Comparison of ENCODE assay signal across 16 cellular contexts in the genomic region with DNA sequence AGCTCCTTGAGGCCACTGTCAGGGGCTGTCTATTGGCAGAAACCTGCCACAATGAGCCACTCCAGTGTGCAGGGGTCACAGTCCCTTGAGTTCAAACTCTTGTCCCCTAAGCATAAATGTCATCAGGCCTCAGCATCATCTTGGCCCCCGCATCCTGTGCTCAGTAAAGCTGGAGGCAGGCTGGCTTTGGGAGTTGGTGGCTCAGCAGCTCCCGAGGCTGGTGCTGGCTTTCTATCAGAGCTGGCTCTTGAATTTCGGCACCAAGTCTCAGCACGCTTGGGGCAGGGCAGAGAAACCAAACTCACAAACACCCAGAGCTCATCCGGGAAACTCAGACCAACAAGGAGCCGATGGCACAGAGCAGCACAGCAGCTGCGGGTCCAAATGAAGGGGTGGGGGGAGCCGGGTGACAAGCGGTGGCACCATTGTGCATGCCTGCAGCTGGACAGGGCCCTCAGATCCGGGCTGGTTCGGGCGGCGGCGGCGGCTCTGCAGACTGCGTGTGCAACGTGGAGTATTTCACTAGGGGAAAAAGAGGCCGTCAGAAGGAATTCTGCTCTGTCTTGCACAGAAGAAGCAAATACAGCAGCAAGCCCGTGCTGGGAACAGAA.
"Had no signal": no experiment of that assay in that cellular context is flagged by ENCODE, and none has a peak within 500 bp of the region (broad histone marks: within the 10 kb centered on the region; RNA-seq: fewer than 3 reads in every experiment).

No MANE protein-coding gene starts in this region.

- H3K9me3 Mint-ChIP-seq: activated CD4-positive, alpha-beta memory T cell treated with anti-CD3 and anti-CD28 coated beads, Interleukin-2, amount 10 ng/mL, durations not matched to agents 7 days and 5 days; activated naive CD4-positive, alpha-beta T cell treated with anti-CD3 and anti-CD28 coated beads for 36 hours; activated T-cell treated with anti-CD3 and anti-CD28 coated beads, Interleukin-2, amount 50 U/mL, for 24 hours; natural killer cell had no signal

- H3K27ac Mint-ChIP-seq: activated CD4-positive, alpha-beta memory T cell treated with anti-CD3 and anti-CD28 coated beads, Interleukin-2, amount 10 ng/mL, durations not matched to agents 7 days and 5 days; activated naive CD4-positive, alpha-beta T cell treated with anti-CD3 and anti-CD28 coated beads for 36 hours; natural killer cell; progenitor cell of endocrine pancreas had no signal

- H3K9ac ChIP-seq: SK-N-SH had no signal

- H3K36me3 Mint-ChIP-seq: natural killer cell had no signal

- ATAC-seq: natural killer cell; stimulated activated naive CD8-positive, alpha-beta T cell treated with anti-CD3 and anti-CD28 coated beads, Interleukin-15, Interleukin-2, amounts not matched to agents 100 U/mL and 50 U/mL, for 24 hours had no signal

- DNase-seq: activated CD4-positive, alpha-beta memory T cell treated with anti-CD3 and anti-CD28 coated beads, Interleukin-2, amount 10 ng/mL, durations not matched to agents 7 days and 5 days; activated CD4-positive, CD25-positive, alpha-beta regulatory T cell; activated naive CD4-positive, alpha-beta T cell treated with anti-CD3 and anti-CD28 coated beads for 36 hours; activated T-cell treated with anti-CD3 and anti-CD28 coated beads, Interleukin-2, amount 50 U/mL, for 24 hours; cerebellar nuclear complex; effector CD8-positive, alpha-beta T cell; natural killer cell; SK-N-SH; stimulated activated naive CD8-positive, alpha-beta T cell treated with anti-CD3 and anti-CD28 coated beads, Interleukin-15, Interleukin-2, amounts not matched to agents 100 U/mL and 50 U/mL, for 24 hours; T-helper 1 cell; T1000; upper lobe of left lung had no signal

- H3K4me3 Mint-ChIP-seq: activated CD4-positive, alpha-beta memory T cell treated with anti-CD3 and anti-CD28 coated beads, Interleukin-2, amount 10 ng/mL, durations not matched to agents 7 days and 5 days; activated naive CD4-positive, alpha-beta T cell treated with anti-CD3 and anti-CD28 coated beads for 36 hours; activated T-cell treated with anti-CD3 and anti-CD28 coated beads, Interleukin-2, amount 50 U/mL, for 24 hours; natural killer cell had no signal

- H3K4me1 ChIP-seq: ascending aorta had no signal

- H3K27me3 ChIP-seq: ascending aorta, right atrium auricular region, suprapubic skin, upper lobe of left lung had no signal

- H3K4me3 ChIP-seq: ascending aorta, right atrium auricular region, suprapubic skin, upper lobe of left lung had no signal

- H3K4me2 ChIP-seq: SK-N-SH had no signal

- H3K27me3 Mint-ChIP-seq: activated CD4-positive, alpha-beta memory T cell treated with anti-CD3 and anti-CD28 coated beads, Interleukin-2, amount 10 ng/mL, durations not matched to agents 7 days and 5 days; progenitor cell of endocrine pancreas had no signal

- H3K36me3 ChIP-seq: right atrium auricular region, suprapubic skin had no signal

- H3K9me3 ChIP-seq: ascending aorta, right atrium auricular region, SK-N-SH, suprapubic skin, upper lobe of left lung had no signal

- H3K27ac ChIP-seq: ascending aorta, right atrium auricular region, suprapubic skin, upper lobe of left lung had no signal
